9 cellular contexts compared by ENCODE assay signal in the genomic region with DNA sequence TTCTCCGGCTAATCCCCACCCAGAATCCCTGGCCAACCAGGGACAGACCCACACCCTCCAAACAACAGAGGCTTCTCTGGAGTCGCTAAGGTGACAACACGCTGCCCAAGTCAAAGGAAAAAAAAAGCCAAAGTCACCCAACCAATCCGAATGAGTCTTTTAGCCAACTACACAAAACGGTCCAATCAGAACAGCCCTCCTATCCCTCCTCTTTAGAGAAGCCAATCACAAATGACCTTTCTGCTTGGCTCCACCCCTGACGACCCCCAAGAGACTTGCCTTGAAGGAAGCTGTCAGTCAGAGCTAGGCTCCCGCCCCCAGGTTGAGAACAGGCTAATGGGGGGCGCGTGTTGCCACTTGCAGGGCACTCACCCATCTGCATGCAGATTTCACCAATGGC. TPM values are rescaled to one million over a fixed set of nuclear protein-coding genes. Genes with fewer than 3 reads are reported as not detected.
DNase-seq lines count a peak whose midpoint lies in the region; ATAC-seq and TF ChIP-seq lines count a peak whose summit lies in the region.
"Had no signal": no experiment of that assay in that cellular context is flagged by ENCODE, and none has a peak within 500 bp of the region (broad histone marks: within the 10 kb centered on the region; RNA-seq: fewer than 3 reads in every experiment).

No MANE protein-coding gene starts in this region.

- TF ChIP-seq POLR2A in testis (IDR thresholded peaks at IDR 0.05) (no peak), esophagus muscularis mucosa (IDR thresholded peaks at IDR 0.05; ENCODE audit: low read depth) (no peak)

- DNase-seq in stimulated activated CD4-positive, alpha-beta T cell treated with anti-CD3 and anti-CD28 coated beads, Interleukin-15, amount 100 ng/mL, for 24 hours: peak; percentile 48
- DNase-seq in stimulated activated CD4-positive, alpha-beta T cell treated with anti-CD3 and anti-CD28 coated beads, Interleukin-1b, Interleukin-23, amount 100 ng/mL, for 48 hours: no peak
- peak; percentile 9 for DNase-seq in NCI-H2227 treated with DMSO at 0.1 percent for 48 hours (lab: John Stamatoyannopoulos, UW)
- no peak for DNase-seq in chondrocyte (ENCODE audit: low spot score)
- DNase-seq in testis: peak; percentile 79
- DNase-seq in esophagus muscularis mucosa (ENCODE audit: extremely low spot score): no peak
- DNase-seq in activated T-helper 2 cell treated with anti-CD3 and anti-CD28 coated beads, Interferon-gamma antibody, Interleukin-2, Interleukin-4, amounts not matched to agents 10 μg/mL and 5 μg/mL and 100 μg/mL, durations not matched to agents 14 hours and 24 hours and 36 hours (ENCODE audit: low spot score): no peak

- no peaks in the 10 kb centered on the region for H3K27me3 ChIP-seq in testis
- H3K27me3 ChIP-seq in esophagus muscularis mucosa: no peaks in the 10 kb centered on the region

- no peaks in the 10 kb centered on the region for H3K27me3 Mint-ChIP-seq in chondrocyte (ENCODE audit: low read depth)
- no peaks in the 10 kb centered on the region for H3K27me3 Mint-ChIP-seq in activated T-helper 2 cell treated with anti-CD3 and anti-CD28 coated beads, Interferon-gamma antibody, Interleukin-2, Interleukin-4, amounts not matched to agents 10 μg/mL and 5 μg/mL and 100 μg/mL, durations not matched to agents 14 hours and 24 hours and 36 hours (ENCODE audit: low read depth)
- H3K27me3 Mint-ChIP-seq: natural killer cell treated with Interleukin-12 subunit alpha and Interleukin-12 subunit beta and Interleukin-15 and Interleukin-18, amount 100 ng/mL, for 72 hours had no signal

- peak overlapping the region; percentile 51 for H3K27ac Mint-ChIP-seq in chondrocyte (ENCODE audit: unreplicated experiment)
- no peak overlapping the region for H3K27ac Mint-ChIP-seq in activated T-helper 2 cell treated with anti-CD3 and anti-CD28 coated beads, Interferon-gamma antibody, Interleukin-2, Interleukin-4, amounts not matched to agents 10 μg/mL and 5 μg/mL and 100 μg/mL, durations not matched to agents 14 hours and 24 hours and 36 hours
- H3K27ac Mint-ChIP-seq: natural killer cell treated with Interleukin-12 subunit alpha and Interleukin-12 subunit beta and Interleukin-15 and Interleukin-18, amount 100 ng/mL, for 72 hours had no signal

- 44 to 54% methylated on average over 9 of the region's 9 CpGs for WGBS in testis, 2 donors
- 60% methylated on average over 8 of the region's 9 CpGs for WGBS in esophagus muscularis mucosa

- H3K4me1 ChIP-seq in testis (no peaks in the 10 kb centered on the region), esophagus muscularis mucosa (no peaks in the 10 kb centered on the region)

- TF ChIP-seq CTCF in chondrocyte (IDR thresholded peaks at IDR 0.05): no peak
- no peak for TF ChIP-seq CTCF in testis (IDR thresholded peaks at IDR 0.05)
- no peak for TF ChIP-seq CTCF in esophagus muscularis mucosa (IDR thresholded peaks at IDR 0.05)

- H3K36me3 ChIP-seq in testis (ENCODE audit: low read depth, missing control alignments) (no peaks in the 10 kb centered on the region), esophagus muscularis mucosa (peaks cover 73 to 97% (median 92%) of the 10 kb centered on the region in 4 donors)

- H3K4me3 Mint-ChIP-seq in chondrocyte (ENCODE audit: unreplicated experiment): no peak overlapping the region
- no peak overlapping the region for H3K4me3 Mint-ChIP-seq in activated T-helper 2 cell treated with anti-CD3 and anti-CD28 coated beads, Interferon-gamma antibody, Interleukin-2, Interleukin-4, amounts not matched to agents 10 μg/mL and 5 μg/mL and 100 μg/mL, durations not matched to agents 14 hours and 24 hours and 36 hours (ENCODE audit: low read depth)
- H3K4me3 Mint-ChIP-seq: natural killer cell treated with Interleukin-12 subunit alpha and Interleukin-12 subunit beta and Interleukin-15 and Interleukin-18, amount 100 ng/mL, for 72 hours had no signal

- H3K27ac ChIP-seq in testis (no peak overlapping the region), esophagus muscularis mucosa (replicated peaks in 1 of 4) (no peak overlapping the region)

- H3K9me3 ChIP-seq in testis (no peaks in the 10 kb centered on the region), esophagus muscularis mucosa (no peaks in the 10 kb centered on the region)

- no peak for ATAC-seq in HG02678 (IDR thresholded peaks at IDR 0.05; ENCODE audit: unreplicated experiment)

- H3K9me3 Mint-ChIP-seq in chondrocyte (ENCODE audit: low read depth): no peaks in the 10 kb centered on the region
- no peaks in the 10 kb centered on the region for H3K9me3 Mint-ChIP-seq in activated T-helper 2 cell treated with anti-CD3 and anti-CD28 coated beads, Interferon-gamma antibody, Interleukin-2, Interleukin-4, amounts not matched to agents 10 μg/mL and 5 μg/mL and 100 μg/mL, durations not matched to agents 14 hours and 24 hours and 36 hours
- H3K9me3 Mint-ChIP-seq: natural killer cell treated with Interleukin-12 subunit alpha and Interleukin-12 subunit beta and Interleukin-15 and Interleukin-18, amount 100 ng/mL, for 72 hours had no signal

- TF ChIP-seq EP300 in esophagus muscularis mucosa (IDR thresholded peaks at IDR 0.05): no peak

- intact Hi-C loops in testis (cut with DNase I; ENCODE audit: low total_unique reads): no loop called here
- intact Hi-C loops in esophagus muscularis mucosa (cut with DNase I): no loop called here
- intact Hi-C loops in activated T-helper 2 cell treated with anti-CD3 and anti-CD28 coated beads, Interferon-gamma antibody, Interleukin-2, Interleukin-4, amounts not matched to agents 10 μg/mL and 5 μg/mL and 100 μg/mL, durations not matched to agents 14 hours and 24 hours and 36 hours (cut with micrococcal nuclease): no loop called here

- H3K4me1 Mint-ChIP-seq in chondrocyte (ENCODE audit: low read depth): peaks cover 2% of the 10 kb centered on the region
- peaks cover 2% of the 10 kb centered on the region for H3K4me1 Mint-ChIP-seq in activated T-helper 2 cell treated with anti-CD3 and anti-CD28 coated beads, Interferon-gamma antibody, Interleukin-2, Interleukin-4, amounts not matched to agents 10 μg/mL and 5 μg/mL and 100 μg/mL, durations not matched to agents 14 hours and 24 hours and 36 hours (ENCODE audit: low read depth)

- no peak overlapping the region for H3K4me3 ChIP-seq in testis
- H3K4me3 ChIP-seq in esophagus muscularis mucosa: no peak overlapping the region

- H3K36me3 Mint-ChIP-seq in chondrocyte (ENCODE audit: low read depth): peaks cover 38% of the 10 kb centered on the region
- H3K36me3 Mint-ChIP-seq in activated T-helper 2 cell treated with anti-CD3 and anti-CD28 coated beads, Interferon-gamma antibody, Interleukin-2, Interleukin-4, amounts not matched to agents 10 μg/mL and 5 μg/mL and 100 μg/mL, durations not matched to agents 14 hours and 24 hours and 36 hours (ENCODE audit: low read depth): peaks cover 57% of the 10 kb centered on the region

RNA-seq across cellular contexts. Expression of a gene that starts 6.6 kb away (rescaled TPM):
- 5.0 to 11.7 TPM (median 5.2 TPM) in 3 replicates for total RNA-seq in chondrocyte
- 10 to 100 TPM; 20.5 to 23.3 TPM for total RNA-seq in testis
- 27.4 TPM for polyA plus RNA-seq in testis (ENCODE audit: insufficient read depth, low read depth, low replicate concordance)
- 10 to 100 TPM in 1 of 4 donors, 1 to 10 TPM in 3; 4.3 to 10.6 (median 7.5) TPM for total RNA-seq in esophagus muscularis mucosa
- 8.8 and 9.4 TPM in 2 replicates for total RNA-seq in activated T-helper 2 cell treated with anti-CD3 and anti-CD28 coated beads, Interferon-gamma antibody, Interleukin-2, Interleukin-4, amounts not matched to agents 10 μg/mL and 5 μg/mL and 100 μg/mL, durations not matched to agents 14 hours and 24 hours and 36 hours

RNA-seq across cellular contexts. Expression of a gene that starts 15.3 kb away (rescaled TPM):
- total RNA-seq in chondrocyte (not detected in 3 replicates), testis (1 to 10 TPM in 1 of 2 donors, not detected in 1; 4.5 TPM), esophagus muscularis mucosa (not detected)
- polyA plus RNA-seq in testis (ENCODE audit: insufficient read depth, low read depth, low replicate concordance): not detected
- not detected in 2 replicates for total RNA-seq in activated T-helper 2 cell treated with anti-CD3 and anti-CD28 coated beads, Interferon-gamma antibody, Interleukin-2, Interleukin-4, amounts not matched to agents 10 μg/mL and 5 μg/mL and 100 μg/mL, durations not matched to agents 14 hours and 24 hours and 36 hours
- total RNA-seq: natural killer cell treated with Interleukin-12 subunit alpha and Interleukin-12 subunit beta and Interleukin-15 and Interleukin-18, amount 100 ng/mL, for 72 hours had no signal

RNA-seq across cellular contexts. Expression of a gene that starts 20.7 kb away (rescaled TPM):
- total RNA-seq in chondrocyte: 64.5 to 82.7 TPM (median 71.8 TPM) in 3 replicates
- total RNA-seq in testis: 100 to 1,000 TPM; 110 to 129 TPM
- 103 TPM for polyA plus RNA-seq in testis (ENCODE audit: insufficient read depth, low read depth, low replicate concordance)
- 10 to 100 TPM; 42.8 to 71.9 (median 62.8) TPM for total RNA-seq in esophagus muscularis mucosa
- total RNA-seq in activated T-helper 2 cell treated with anti-CD3 and anti-CD28 coated beads, Interferon-gamma antibody, Interleukin-2, Interleukin-4, amounts not matched to agents 10 μg/mL and 5 μg/mL and 100 μg/mL, durations not matched to agents 14 hours and 24 hours and 36 hours: 109 and 112 TPM in 2 replicates

RNA-seq across cellular contexts. Expression of a gene that starts 21.4 kb away (rescaled TPM):
- 37.8 to 48.8 TPM (median 47.5 TPM) in 3 replicates for total RNA-seq in chondrocyte
- 100 to 1,000 TPM in 1 of 2 donors, 10 to 100 TPM in 1; 85.9 to 119 TPM for total RNA-seq in testis
- 50.2 TPM for polyA plus RNA-seq in testis (ENCODE audit: insufficient read depth, low read depth, low replicate concordance)
- 10 to 100 TPM; 74.3 to 92.3 (median 85.0) TPM for total RNA-seq in esophagus muscularis mucosa
- 122 and 134 TPM in 2 replicates for total RNA-seq in activated T-helper 2 cell treated with anti-CD3 and anti-CD28 coated beads, Interferon-gamma antibody, Interleukin-2, Interleukin-4, amounts not matched to agents 10 μg/mL and 5 μg/mL and 100 μg/mL, durations not matched to agents 14 hours and 24 hours and 36 hours

RNA-seq across cellular contexts. Expression of a gene that starts 31.4 kb away (rescaled TPM):
- total RNA-seq in chondrocyte (132 to 145 TPM (median 137 TPM) in 3 replicates), testis (100 to 1,000 TPM; 244 to 329 TPM), esophagus muscularis mucosa (100 to 1,000 TPM; 382 to 470 (median 431) TPM)
- polyA plus RNA-seq in testis (ENCODE audit: insufficient read depth, low read depth, low replicate concordance): 158 TPM
- 204 and 210 TPM in 2 replicates for total RNA-seq in activated T-helper 2 cell treated with anti-CD3 and anti-CD28 coated beads, Interferon-gamma antibody, Interleukin-2, Interleukin-4, amounts not matched to agents 10 μg/mL and 5 μg/mL and 100 μg/mL, durations not matched to agents 14 hours and 24 hours and 36 hours

Comparison
In these comparisons a context has a peak if more than half of its experiments do, and no peak if none do; other contexts are left out.
1. DNase-seq: peak in stimulated activated CD4-positive, alpha-beta T cell treated with anti-CD3 and anti-CD28 coated beads, Interleukin-15, amount 100 ng/mL, for 24 hours (single experiment), NCI-H2227 treated with DMSO at 0.1 percent for 48 hours (single experiment) and testis (single experiment); none in stimulated activated CD4-positive, alpha-beta T cell treated with anti-CD3 and anti-CD28 coated beads, Interleukin-1b, Interleukin-23, amount 100 ng/mL, for 48 hours (single experiment), chondrocyte (single experiment), esophagus muscularis mucosa (single experiment) and activated T-helper 2 cell treated with anti-CD3 and anti-CD28 coated beads, Interferon-gamma antibody, Interleukin-2, Interleukin-4, amounts not matched to agents 10 μg/mL and 5 μg/mL and 100 μg/mL, durations not matched to agents 14 hours and 24 hours and 36 hours (single experiment).